In genomic region chr20:63800411-63800810, GRCh38 we compare ENCODE assay signal across 5 cellular contexts. TPM values are rescaled to one million over a fixed set of nuclear protein-coding genes. Genes with fewer than 3 reads are reported as not detected.
A peak's percentile ranks its signal among the peaks of the same experiment; 100 is the strongest.
DNase-seq lines count a peak whose midpoint lies in the region; ATAC-seq, FAIRE-seq and TF ChIP-seq lines count a peak whose summit lies in the region.
"Not testable (repeated sequence)": the region's sequence is repeated elsewhere in the genome, so short reads cannot be mapped to it uniquely, and the experiment has no call there.
"Had no signal": no experiment of that assay in that cellular context is flagged by ENCODE, and none has a peak within 500 bp of the region (broad histone marks: within the 10 kb centered on the region; RNA-seq: fewer than 3 reads in every experiment).

No MANE protein-coding gene starts in this region.

- not testable (repeated sequence) for H3K79me2 ChIP-seq in HepG2 (ENCODE audit: insufficient read depth, low read length)

- H3K4me1 Mint-ChIP-seq in T-helper 17 cell = not testable (repeated sequence)
- peaks cover 71% of the 10 kb centered on the region for H3K4me1 Mint-ChIP-seq in dendritic cell treated with granulocyte-macrophage colony-stimulating factor and Interleukin-4, amounts not matched to agents 40 ng/mL and 50 ng/mL, for 4 days (ENCODE audit: low read depth)

- not testable (repeated sequence) for TF ChIP-seq POLR2A in HepG2 (IDR thresholded peaks at IDR 0.05; ENCODE audit: insufficient read depth in 1 of 2, low read depth in 2 of 2, low read length in 2 of 2)

- TF ChIP-seq EP300 in HepG2 (IDR thresholded peaks at IDR 0.05; ENCODE audit: low read depth in 2 of 2, low read length in 2 of 2); HepG2 (CRISPR knock-in tag; IDR thresholded peaks at IDR 0.05; ENCODE audit: borderline replicate concordance): not testable (repeated sequence)

- 93% methylated on average over 16 of the region's 27 CpGs for WGBS in HepG2 (ENCODE audit: low lambda C conversion rate)

- not testable (repeated sequence) for H3K4me2 ChIP-seq in HepG2 (ENCODE audit: low read depth, low read length)

- not testable (repeated sequence) for TF ChIP-seq CTCF in HepG2 (CRISPR knock-in tag; IDR thresholded peaks at IDR 0.05)

- in situ Hi-C loops in HepG2 (cut with HindIII; ENCODE audit: extremely low pct_ligation_motif_present, low pct_unique_long_range_greater_than_20kb) = not testable (repeated sequence)

- peaks cover 21% of the 10 kb centered on the region for H3K27me3 Mint-ChIP-seq in T-helper 17 cell
- not testable (repeated sequence) for H3K27me3 Mint-ChIP-seq in dendritic cell treated with granulocyte-macrophage colony-stimulating factor and Interleukin-4, amounts not matched to agents 40 ng/mL and 50 ng/mL, for 4 days

- not testable (repeated sequence) for H3K27me3 ChIP-seq in HepG2 (ENCODE audit: control insufficient read depth in 1 of 2, insufficient read depth in 2 of 2, low read length in 2 of 2)

- intact Hi-C loops in dendritic cell treated with granulocyte-macrophage colony-stimulating factor and Interleukin-4, amounts not matched to agents 40 ng/mL and 50 ng/mL, for 4 days (cut with micrococcal nuclease); HepG2 (cut with micrococcal nuclease; ENCODE audit: unreplicated experiment): not testable (repeated sequence)

- not testable (repeated sequence) for BruUV-seq in HepG2 (replicated peaks; lab: Mats Ljungman, UMichigan)

- not testable (repeated sequence) for H3K9me3 Mint-ChIP-seq in dendritic cell treated with granulocyte-macrophage colony-stimulating factor and Interleukin-4, amounts not matched to agents 40 ng/mL and 50 ng/mL, for 4 days

- not testable (repeated sequence) for H3K36me3 ChIP-seq in HepG2 (replicated peaks in 1 of 2; ENCODE audit: control insufficient read depth in 1 of 2, insufficient read depth in 2 of 2, low read length in 2 of 2)

- H3K27ac Mint-ChIP-seq in T-helper 17 cell = peak overlapping the region; percentile 39
- peak overlapping the region; percentile 73 for H3K27ac Mint-ChIP-seq in dendritic cell treated with granulocyte-macrophage colony-stimulating factor and Interleukin-4, amounts not matched to agents 40 ng/mL and 50 ng/mL, for 4 days

- not testable (repeated sequence) for FAIRE-seq in HepG2 (lab: Jason Lieb, UNC)

- not testable (repeated sequence) for H3K4me1 ChIP-seq in HepG2 (ENCODE audit: insufficient read depth, low read length)

- H3K9ac ChIP-seq in HepG2 (ENCODE audit: insufficient read depth, low read depth, low read length) = not testable (repeated sequence)

- not testable (repeated sequence) for H3K9me3 ChIP-seq in T-helper 17 cell (ENCODE audit: control insufficient read depth, low read length, poor library complexity, severe bottlenecking); HepG2 (ENCODE audit: low read length)

- not testable (repeated sequence) for H3K36me3 Mint-ChIP-seq in T-helper 17 cell (ENCODE audit: low read depth)
- peaks cover 44% of the 10 kb centered on the region for H3K36me3 Mint-ChIP-seq in dendritic cell treated with granulocyte-macrophage colony-stimulating factor and Interleukin-4, amounts not matched to agents 40 ng/mL and 50 ng/mL, for 4 days (ENCODE audit: low read depth)

- ATAC-seq in T-helper 17 cell, HepG2: not testable (repeated sequence)

- H2AFZ ChIP-seq in HepG2 (ENCODE audit: low read length) = not testable (repeated sequence)

- TF ChIP-seq RAD21 in HepG2 (CRISPR knock-in tag; IDR thresholded peaks at IDR 0.05) = not testable (repeated sequence)

- not testable (repeated sequence) for H3K4me3 Mint-ChIP-seq in T-helper 17 cell; dendritic cell treated with granulocyte-macrophage colony-stimulating factor and Interleukin-4, amounts not matched to agents 40 ng/mL and 50 ng/mL, for 4 days

- DNase-seq in ELF-1 (ENCODE audit: low read depth, low spot score) = peak; percentile 35
- not testable (repeated sequence) for DNase-seq in T-helper 17 cell; HepG2 (ENCODE audit: low spot score)

- POLR2A ChIA-PET in HepG2 (lab: Yijun Ruan, JAX) = not testable (repeated sequence)

- CTCF ChIA-PET in HepG2 (lab: Yijun Ruan, JAX; ENCODE audit: low intra/inter-chr PET ratio, low total read pairs) = not testable (repeated sequence)

- not testable (repeated sequence) for H3K27ac ChIP-seq in HepG2 (ENCODE audit: extremely low read length, insufficient read depth, low read length)

- H3K4me3 ChIP-seq in HepG2 (replicated peaks in 1 of 3; ENCODE audit: insufficient read depth in 1 of 3, low read depth in 2 of 3, low read length in 3 of 3) = not testable (repeated sequence)

- H4K20me1 ChIP-seq in HepG2 (ENCODE audit: insufficient read depth, low read length) = not testable (repeated sequence)

TF ChIP-seq in HepG2, 621 proteins besides CTCF, POLR2A, EP300 and RAD21:
- TF ChIP-seq ZNF280B (CRISPR knock-in tag; IDR thresholded peaks at IDR 0.05; ENCODE audit: borderline replicate concordance) = 0 out of 2 replicates have a peak, but pooled peaks have one; percentile 31
TF ChIP-seq in HepG2: peak in this region for 1; not testable (repeated sequence) for 620.

RNA-seq across cellular contexts. Expression of gene ZBTB46, which starts 30.7 kb away (rescaled TPM):
- total RNA-seq in T-helper 17 cell (under 1 TPM; 0.21 to 0.72 TPM), HepG2 (2016; rRNA removed; fragmentation: Illumina TruSeq; extraction: Trizol) (10.9 and 13.5 TPM in 2 replicates)
- total RNA-seq in HepG2 (2016; cell fraction: cytosol; rRNA removed; fragmentation: Illumina TruSeq; extraction: Trizol; ENCODE audit: low read depth) = 74.9 and 80.6 TPM in 2 replicates
- 10.9 and 15.4 TPM in 2 replicates for total RNA-seq in HepG2 (2016; cell fraction: insoluble cytoplasmic fraction; rRNA removed; fragmentation: Illumina TruSeq; extraction: Trizol)
- 51.8 and 55.2 TPM in 2 replicates for total RNA-seq in HepG2 (2016; cell fraction: membrane; rRNA removed; fragmentation: Illumina TruSeq; extraction: Trizol)
- total RNA-seq in HepG2 (2016; cell fraction: nucleus; rRNA removed; fragmentation: Illumina TruSeq; extraction: Trizol) = 8.7 and 9.2 TPM in 2 replicates
- polyA plus RNA-seq in HepG2 (2011; rRNA removed) = 1.6 and 2.7 TPM in 2 replicates
- 1.6 and 2.0 TPM in 2 replicates for polyA plus RNA-seq in HepG2 (2011; cell fraction: cytosol; rRNA removed)
- polyA plus RNA-seq in HepG2 (2011; cell fraction: nucleus; rRNA removed) = 7.2 and 7.6 TPM in 2 replicates
- 3.8 and 5.3 TPM in 2 replicates for polyA plus RNA-seq in HepG2 (2012)
- polyA plus RNA-seq in HepG2 (2016; cell fraction: cytosol; fragmentation: Illumina TruSeq; extraction: Trizol; ENCODE audit: low read depth) = 0.45 and 0.85 TPM in 2 replicates
- 3.9 and 4.2 TPM in 2 replicates for polyA plus RNA-seq in HepG2 (2016; cell fraction: insoluble cytoplasmic fraction; fragmentation: Illumina TruSeq; extraction: Trizol; ENCODE audit: low read depth)
- 1.4 and 1.5 TPM in 2 replicates for polyA plus RNA-seq in HepG2 (2016; cell fraction: membrane; fragmentation: Illumina TruSeq; extraction: Trizol; ENCODE audit: low read depth)
- 7.1 and 7.5 TPM in 2 replicates for polyA plus RNA-seq in HepG2 (2016; cell fraction: nucleus; fragmentation: Illumina TruSeq; extraction: Trizol; ENCODE audit: insufficient read depth, low read depth)
- 18.8 and 33.6 TPM in 2 replicates for polyA minus RNA-seq in HepG2 (2011; rRNA and poly(A)+ RNA removed; ENCODE audit: low replicate concordance)
- 8.3 and 9.0 TPM in 2 replicates for polyA minus RNA-seq in HepG2 (2011; cell fraction: cytosol; rRNA and poly(A)+ RNA removed)
- polyA minus RNA-seq in HepG2 (2011; cell fraction: nucleus; rRNA and poly(A)+ RNA removed) = 5.4 and 9.1 TPM in 2 replicates
- total RNA-seq: CD8-positive, alpha-beta T cell had no signal
